Comparison of ENCODE assay signal across 18 cellular contexts in the genomic region with DNA sequence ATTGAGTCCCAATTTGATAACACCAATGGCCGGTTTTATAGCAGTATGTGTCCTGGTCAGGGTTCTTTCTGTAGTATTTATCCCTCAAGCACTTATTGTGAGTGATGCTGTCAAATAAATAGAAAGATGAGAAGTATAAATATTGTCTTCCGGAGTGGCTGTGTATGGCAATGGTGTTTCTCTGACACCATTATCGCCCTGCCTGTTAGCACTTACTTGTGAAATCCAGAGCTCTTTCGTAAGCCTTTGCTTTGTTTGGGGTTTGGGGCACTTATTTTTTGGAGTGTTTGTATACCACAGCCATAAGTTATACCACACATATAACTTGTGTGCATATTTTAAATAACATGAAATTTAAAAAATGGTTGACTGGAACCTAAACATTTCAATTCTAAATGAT. TPM values are rescaled to one million over a fixed set of nuclear protein-coding genes. Genes with fewer than 3 reads are reported as not detected.
"Had no signal": no experiment of that assay in that cellular context is flagged by ENCODE, and none has a peak within 500 bp of the region (broad histone marks: within the 10 kb centered on the region; RNA-seq: fewer than 3 reads in every experiment).

No MANE protein-coding gene starts in this region.

- DNase-seq: dorsolateral prefrontal cortex; effector CD8-positive, alpha-beta T cell; foreskin melanocyte; head of caudate nucleus; kidney; left cardiac atrium; left ventricle myocardium inferior; mesenchymal stem cell; naive B cell; occipital lobe; pancreas; right cardiac atrium; small intestine; stimulated activated CD4-positive, alpha-beta T cell treated with anti-CD3 and anti-CD28 coated beads, Interleukin-12 subunit alpha, Interleukin-12 subunit beta, amount 100 ng/mL, for 4 hours; stimulated activated naive CD4-positive, alpha-beta T cell; trophoblast cell had no signal

- H3K27ac ChIP-seq: dorsolateral prefrontal cortex, hepatocyte, left ventricle myocardium inferior, pancreas had no signal

- H3K4me2 ChIP-seq: hepatocyte had no signal

- H3K36me3 ChIP-seq: left ventricle myocardium inferior, pancreas had no signal

- H3K4me1 ChIP-seq: left ventricle myocardium inferior, pancreas had no signal

- H3K4me3 ChIP-seq: dorsolateral prefrontal cortex, hepatocyte, left ventricle myocardium inferior, lung, pancreas had no signal

- H3K27me3 ChIP-seq: dorsolateral prefrontal cortex, hepatocyte, pancreas had no signal

- H3K79me2 ChIP-seq: hepatocyte had no signal

RNA-seq across cellular contexts. Expression of gene CD8B2, which starts 29.3 kb away (rescaled TPM):
- polyA plus RNA-seq: right cardiac atrium had no signal

RNA-seq across cellular contexts. Expression of gene RGPD3, which starts 48.2 kb away (rescaled TPM):
- polyA plus RNA-seq: hepatocyte had no signal
